Comparison of ENCODE assay signal across 32 cellular contexts in the genomic region with DNA sequence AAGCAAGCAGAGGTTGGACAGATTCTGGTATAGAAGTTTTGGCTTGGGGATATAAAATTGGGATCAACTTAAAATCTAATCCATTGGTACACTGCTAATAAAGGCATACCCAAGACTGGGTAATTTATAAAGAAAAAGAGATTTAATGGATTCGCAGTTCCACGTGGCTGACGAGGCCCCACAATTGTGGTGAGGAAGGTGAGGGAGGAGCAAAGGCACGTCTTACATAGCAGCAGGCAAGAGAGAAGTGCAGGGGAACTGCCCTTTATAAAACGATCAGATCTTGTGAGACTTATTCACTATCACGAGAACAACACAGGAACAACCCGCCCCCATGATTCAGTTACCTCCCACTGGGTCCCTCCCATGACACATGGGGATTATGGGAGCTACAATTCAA. TPM values are rescaled to one million over a fixed set of nuclear protein-coding genes. Genes with fewer than 3 reads are reported as not detected.
"Had no signal": no experiment of that assay in that cellular context is flagged by ENCODE, and none has a peak within 500 bp of the region (broad histone marks: within the 10 kb centered on the region; RNA-seq: fewer than 3 reads in every experiment).

No MANE protein-coding gene starts in this region.

- H3K4me1 ChIP-seq: ascending aorta, Peyer's patch, SJSA1 had no signal

- H3K4me1 Mint-ChIP-seq: activated naive CD8-positive, alpha-beta T cell treated with anti-CD3 and anti-CD28 coated beads, Interleukin-2, amount 10 ng/mL, durations not matched to agents 7 days and 5 days had no signal

- H3K9me2 ChIP-seq: SK-N-SH had no signal

- H3K27me3 Mint-ChIP-seq: activated CD4-positive, alpha-beta T cell treated with anti-CD3 and anti-CD28 coated beads for 36 hours; activated CD4-positive, alpha-beta T cell treated with anti-CD3 and anti-CD28 coated beads, Interleukin-2, amount 10 ng/mL, durations not matched to agents 7 days and 5 days; activated naive CD4-positive, alpha-beta T cell treated with anti-CD3 and anti-CD28 coated beads, Interleukin-2, amount 50 U/mL, for 24 hours; activated naive CD8-positive, alpha-beta T cell treated with anti-CD3 and anti-CD28 coated beads, Interleukin-2, amount 10 ng/mL, durations not matched to agents 7 days and 5 days; activated T-cell treated with anti-CD3 and anti-CD28 coated beads, Interleukin-2, amount 50 U/mL, for 24 hours; central memory CD8-positive, alpha-beta T cell had no signal

- H3K4me3 Mint-ChIP-seq: activated CD4-positive, alpha-beta T cell treated with anti-CD3 and anti-CD28 coated beads for 36 hours; activated CD4-positive, alpha-beta T cell treated with anti-CD3 and anti-CD28 coated beads, Interleukin-2, amount 10 ng/mL, durations not matched to agents 7 days and 5 days; activated CD8-positive, alpha-beta T cell treated with anti-CD3 and anti-CD28 coated beads, Interleukin-2, amount 10 ng/mL, durations not matched to agents 7 days and 5 days; activated naive CD4-positive, alpha-beta T cell treated with anti-CD3 and anti-CD28 coated beads, Interleukin-2, amount 50 U/mL, for 24 hours; activated naive CD8-positive, alpha-beta T cell treated with anti-CD3 and anti-CD28 coated beads, Interleukin-2, amount 10 ng/mL, durations not matched to agents 7 days and 5 days; activated T-cell treated with anti-CD3 and anti-CD28 coated beads, Interleukin-2, amount 50 U/mL, for 24 hours; central memory CD8-positive, alpha-beta T cell; T-helper 1 cell treated with Interleukin-12 subunit alpha and Interleukin-12 subunit beta and Interleukin-4 antibody, amounts not matched to agents 30 μg/mL and 1 μg/mL, for 36 hours; T-helper 2 cell treated with Interferon-gamma antibody and Interleukin-4, amounts not matched to agents 5 μg/mL and 100 μg/mL, for 36 hours had no signal

- FAIRE-seq: TTC549 had no signal

- H3K36me3 ChIP-seq: ascending aorta, cardiac muscle cell, Peyer's patch, SJSA1 had no signal

- H3K27ac ChIP-seq: ascending aorta, cardiac muscle cell, Peyer's patch, SJSA1 had no signal

- DNase-seq: activated CD4-positive, alpha-beta T cell treated with anti-CD3 and anti-CD28 coated beads for 36 hours; activated CD4-positive, alpha-beta T cell treated with anti-CD3 and anti-CD28 coated beads, Interleukin-2, amount 10 ng/mL, durations not matched to agents 7 days and 5 days; activated CD4-positive, alpha-beta T cell treated with anti-CD3 and anti-CD28 coated beads, Interleukin-2, amount 50 U/mL, for 48 hours; activated CD8-positive, alpha-beta T cell treated with anti-CD3 and anti-CD28 coated beads, Interleukin-2, amount 10 ng/mL, durations not matched to agents 7 days and 5 days; activated gamma-delta T cell; activated naive CD4-positive, alpha-beta T cell treated with Interleukin-2 at 50 U/mL for 16 hours; activated naive CD8-positive, alpha-beta T cell treated with anti-CD3 and anti-CD28 coated beads, Interleukin-2, amount 10 ng/mL, durations not matched to agents 7 days and 5 days; activated T-cell treated with anti-CD3 and anti-CD28 coated beads, Interleukin-2, amount 50 U/mL, for 24 hours; amygdala; MM.1S; MV-4-11; NCI-H1092; NCI-H1436 treated with DMSO at 0.1 percent for 48 hours; NCI-H1694 treated with DMSO at 0.1 percent for 48 hours; NCI-H2029; NCI-H345; NCI-H524 treated with DMSO at 0.1 percent for 48 hours; PC-3; Peyer's patch; RPMI8226; SHP77 treated with DMSO at 0.1 percent for 48 hours; SK-N-SH had no signal

- H3K27ac Mint-ChIP-seq: activated CD4-positive, alpha-beta T cell treated with anti-CD3 and anti-CD28 coated beads for 36 hours; activated CD4-positive, alpha-beta T cell treated with anti-CD3 and anti-CD28 coated beads, Interleukin-2, amount 10 ng/mL, durations not matched to agents 7 days and 5 days; activated CD8-positive, alpha-beta T cell treated with anti-CD3 and anti-CD28 coated beads, Interleukin-2, amount 10 ng/mL, durations not matched to agents 7 days and 5 days; activated naive CD4-positive, alpha-beta T cell treated with anti-CD3 and anti-CD28 coated beads, Interleukin-2, amount 50 U/mL, for 24 hours; activated naive CD8-positive, alpha-beta T cell treated with anti-CD3 and anti-CD28 coated beads, Interleukin-2, amount 10 ng/mL, durations not matched to agents 7 days and 5 days; activated T-cell treated with anti-CD3 and anti-CD28 coated beads, Interleukin-2, amount 50 U/mL, for 24 hours; activated T-helper 2 cell treated with anti-CD3 and anti-CD28 coated beads, Interferon-gamma antibody, Interleukin-2, Interleukin-4, amounts not matched to agents 10 μg/mL and 5 μg/mL and 100 μg/mL, durations not matched to agents 14 hours and 24 hours and 36 hours; T-helper 1 cell treated with Interleukin-12 subunit alpha and Interleukin-12 subunit beta and Interleukin-4 antibody, amounts not matched to agents 30 μg/mL and 1 μg/mL, for 36 hours; T-helper 2 cell treated with Interferon-gamma antibody and Interleukin-4, amounts not matched to agents 5 μg/mL and 100 μg/mL, for 36 hours had no signal

- H3K9me3 ChIP-seq: ascending aorta, Peyer's patch, SJSA1, SK-N-SH had no signal

- H3K9ac ChIP-seq: SK-N-SH had no signal

- H3K4me3 ChIP-seq: ascending aorta, cardiac muscle cell, Peyer's patch, SJSA1 had no signal

- H3K27me3 ChIP-seq: ascending aorta, cardiac muscle cell, Peyer's patch, SJSA1 had no signal

- ATAC-seq: activated CD4-positive, alpha-beta T cell treated with anti-CD3 and anti-CD28 coated beads for 36 hours; activated CD4-positive, CD25-positive, alpha-beta regulatory T cell treated with anti-CD3 and anti-CD28 coated beads, Interleukin-2, amount 50 U/mL, for 24 hours; activated CD8-positive, alpha-beta T cell treated with anti-CD3 and anti-CD28 coated beads, Interleukin-2, amount 10 ng/mL, durations not matched to agents 7 days and 5 days; PC-3 had no signal

- H3K9me3 Mint-ChIP-seq: activated CD4-positive, alpha-beta T cell treated with anti-CD3 and anti-CD28 coated beads, Interleukin-2, amount 10 ng/mL, durations not matched to agents 7 days and 5 days; activated naive CD4-positive, alpha-beta T cell treated with anti-CD3 and anti-CD28 coated beads, Interleukin-2, amount 50 U/mL, for 24 hours; activated naive CD8-positive, alpha-beta T cell treated with anti-CD3 and anti-CD28 coated beads, Interleukin-2, amount 10 ng/mL, durations not matched to agents 7 days and 5 days; activated T-cell treated with anti-CD3 and anti-CD28 coated beads, Interleukin-2, amount 50 U/mL, for 24 hours; activated T-helper 2 cell treated with anti-CD3 and anti-CD28 coated beads, Interferon-gamma antibody, Interleukin-2, Interleukin-4, amounts not matched to agents 10 μg/mL and 5 μg/mL and 100 μg/mL, durations not matched to agents 14 hours and 24 hours and 36 hours; central memory CD8-positive, alpha-beta T cell; T-helper 1 cell treated with Interleukin-12 subunit alpha and Interleukin-12 subunit beta and Interleukin-4 antibody, amounts not matched to agents 30 μg/mL and 1 μg/mL, for 36 hours; T-helper 2 cell treated with Interferon-gamma antibody and Interleukin-4, amounts not matched to agents 5 μg/mL and 100 μg/mL, for 36 hours had no signal

- H3K4me2 ChIP-seq: SK-N-SH had no signal

RNA-seq across cellular contexts. Expression of gene PSTK, which starts 38.3 kb away (rescaled TPM):
- total RNA-seq: ascending aorta had no signal
